ENCODE assay signal across 8 cellular contexts in the genomic region with DNA sequence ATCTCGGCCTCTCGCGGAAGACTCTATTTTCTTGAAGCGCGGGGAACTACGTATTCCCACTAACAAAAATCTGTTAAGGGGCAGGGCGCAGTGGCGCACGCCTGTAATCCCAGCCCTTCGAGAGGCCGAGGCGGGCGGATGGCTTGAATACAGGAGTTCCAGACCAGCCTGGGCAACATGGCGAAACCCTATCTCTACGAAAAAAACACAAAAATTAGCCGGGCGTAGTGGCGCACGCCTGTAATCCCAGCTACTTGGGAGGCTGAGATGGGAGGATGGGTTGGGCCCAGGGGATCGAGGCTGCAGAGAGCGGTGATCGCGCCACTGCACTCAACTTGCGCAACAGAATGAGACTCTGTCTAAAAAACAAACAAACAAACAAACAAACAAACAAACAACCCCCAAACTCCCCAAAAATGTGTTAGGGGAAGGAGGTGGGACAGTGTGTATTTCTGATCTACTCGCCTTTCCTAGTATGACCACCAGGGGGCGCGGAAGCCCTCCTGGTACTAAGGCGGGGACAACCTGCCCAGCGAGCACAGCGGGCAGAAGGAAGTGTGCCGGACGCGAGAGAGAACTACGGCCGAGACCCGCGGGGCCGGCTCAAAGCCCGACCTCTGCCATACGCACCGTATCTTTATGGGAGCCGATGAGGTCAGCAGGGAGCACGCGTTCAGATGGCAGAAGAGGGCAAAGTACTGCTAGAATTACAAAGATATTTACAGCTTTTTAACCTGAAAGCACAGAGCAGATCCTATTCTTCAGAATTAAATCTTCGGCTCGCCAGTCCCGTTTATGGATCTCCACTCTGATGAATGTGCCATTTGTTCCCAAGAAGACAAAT. TPM values are rescaled to one million over a fixed set of nuclear protein-coding genes. Genes with fewer than 3 reads are reported as not detected.
DNase-seq lines count a peak whose midpoint lies in the region; ATAC-seq and TF ChIP-seq lines count a peak whose summit lies in the region.

No MANE protein-coding gene starts in this region.

- H3K27ac ChIP-seq in Peyer's patch: peak overlapping the region; percentile 79 to 97 (median 90)

- DNase-seq in DMS114 treated with DMSO at 0.1 percent for 48 hours (lab: John Stamatoyannopoulos, UW; ENCODE audit: unreplicated experiment) (peak; percentile 60), HuH-7 (ENCODE audit: low spot score) (peak; percentile 91), Peyer's patch (peak; percentile 85 to 95 (median 90)), fibroblast of mammary gland (ENCODE audit: low read depth) (peak; percentile 73)
- peak; percentile 77 for DNase-seq in activated T-helper 1 cell treated with anti-CD3 and anti-CD28 coated beads, Interleukin-12 subunit alpha, Interleukin-12 subunit beta, Interleukin-2, Interleukin-4 antibody, amounts not matched to agents 30 ng/mL and 10 ng/mL and 1 ng/mL, durations not matched to agents 14 hours and 24 hours and 36 hours (ENCODE audit: low spot score)
- DNase-seq in natural killer cell treated with Interleukin-12 subunit alpha and Interleukin-12 subunit beta and Interleukin-15 and Interleukin-18, amount 100 ng/mL, for 72 hours (ENCODE audit: low spot score): peak; percentile 87
- peak; percentile 71 for DNase-seq in stimulated activated naive CD4-positive, alpha-beta T cell treated with Interleukin-2 at 50 U/mL for 16 hours (lab: John Stamatoyannopoulos, UW)

- peak overlapping the region; percentile 82 for H3K27ac Mint-ChIP-seq in activated T-helper 1 cell treated with anti-CD3 and anti-CD28 coated beads, Interleukin-12 subunit alpha, Interleukin-12 subunit beta, Interleukin-2, Interleukin-4 antibody, amounts not matched to agents 30 ng/mL and 10 ng/mL and 1 ng/mL, durations not matched to agents 14 hours and 24 hours and 36 hours
- H3K27ac Mint-ChIP-seq in natural killer cell treated with Interleukin-12 subunit alpha and Interleukin-12 subunit beta and Interleukin-15 and Interleukin-18, amount 100 ng/mL, for 72 hours: peak overlapping the region; percentile 63 to 70

- no peaks in the 10 kb centered on the region for H3K9me3 ChIP-seq in Peyer's patch

- H3K4me1 Mint-ChIP-seq in activated T-helper 1 cell treated with anti-CD3 and anti-CD28 coated beads, Interleukin-12 subunit alpha, Interleukin-12 subunit beta, Interleukin-2, Interleukin-4 antibody, amounts not matched to agents 30 ng/mL and 10 ng/mL and 1 ng/mL, durations not matched to agents 14 hours and 24 hours and 36 hours (ENCODE audit: low read depth): peaks cover 36% of the 10 kb centered on the region
- H3K4me1 Mint-ChIP-seq in natural killer cell treated with Interleukin-12 subunit alpha and Interleukin-12 subunit beta and Interleukin-15 and Interleukin-18, amount 100 ng/mL, for 72 hours (ENCODE audit: low read depth in 2 of 2): peaks cover 25 to 35% of the 10 kb centered on the region in 2 donors

- peak overlapping the region; percentile 95 for H3K4me3 Mint-ChIP-seq in activated T-helper 1 cell treated with anti-CD3 and anti-CD28 coated beads, Interleukin-12 subunit alpha, Interleukin-12 subunit beta, Interleukin-2, Interleukin-4 antibody, amounts not matched to agents 30 ng/mL and 10 ng/mL and 1 ng/mL, durations not matched to agents 14 hours and 24 hours and 36 hours
- H3K4me3 Mint-ChIP-seq in natural killer cell treated with Interleukin-12 subunit alpha and Interleukin-12 subunit beta and Interleukin-15 and Interleukin-18, amount 100 ng/mL, for 72 hours: peak overlapping the region; percentile 96

- peak; percentile 70 for ATAC-seq in GM21515 (IDR thresholded peaks at IDR 0.05; ENCODE audit: unreplicated experiment)
- peak; percentile 85 for ATAC-seq in natural killer cell treated with Interleukin-12 subunit alpha and Interleukin-12 subunit beta and Interleukin-15 and Interleukin-18, amount 100 ng/mL, for 72 hours

- no peaks in the 10 kb centered on the region for H3K9me3 Mint-ChIP-seq in activated T-helper 1 cell treated with anti-CD3 and anti-CD28 coated beads, Interleukin-12 subunit alpha, Interleukin-12 subunit beta, Interleukin-2, Interleukin-4 antibody, amounts not matched to agents 30 ng/mL and 10 ng/mL and 1 ng/mL, durations not matched to agents 14 hours and 24 hours and 36 hours
- H3K9me3 Mint-ChIP-seq in natural killer cell treated with Interleukin-12 subunit alpha and Interleukin-12 subunit beta and Interleukin-15 and Interleukin-18, amount 100 ng/mL, for 72 hours: no peaks in the 10 kb centered on the region

- TF ChIP-seq CTCF in Peyer's patch (IDR thresholded peaks at IDR 0.05): peak; percentile 86 to 94 (median 92)
- peak; percentile 89 for TF ChIP-seq CTCF in fibroblast of mammary gland (conservative IDR thresholded peaks at IDR 0.05; ENCODE audit: control insufficient read depth, insufficient read depth, low read depth, low read length)

- no peaks in the 10 kb centered on the region for H3K27me3 ChIP-seq in Peyer's patch

- H3K36me3 ChIP-seq in Peyer's patch: no peaks in the 10 kb centered on the region

- peaks cover 0 to 27% (median 1%) of the 10 kb centered on the region in 4 donors for H3K4me1 ChIP-seq in Peyer's patch

- H3K27me3 Mint-ChIP-seq in activated T-helper 1 cell treated with anti-CD3 and anti-CD28 coated beads, Interleukin-12 subunit alpha, Interleukin-12 subunit beta, Interleukin-2, Interleukin-4 antibody, amounts not matched to agents 30 ng/mL and 10 ng/mL and 1 ng/mL, durations not matched to agents 14 hours and 24 hours and 36 hours (ENCODE audit: insufficient read depth): peaks cover 7% of the 10 kb centered on the region
- H3K27me3 Mint-ChIP-seq in natural killer cell treated with Interleukin-12 subunit alpha and Interleukin-12 subunit beta and Interleukin-15 and Interleukin-18, amount 100 ng/mL, for 72 hours: peaks cover 7 to 10% of the 10 kb centered on the region in 2 donors

- intact Hi-C loops in activated T-helper 1 cell treated with anti-CD3 and anti-CD28 coated beads, Interleukin-12 subunit alpha, Interleukin-12 subunit beta, Interleukin-2, Interleukin-4 antibody, amounts not matched to agents 30 ng/mL and 10 ng/mL and 1 ng/mL, durations not matched to agents 14 hours and 24 hours and 36 hours (cut with micrococcal nuclease): loop anchor here (1.0 to 10.0 kb wide), 7 partner anchors 23 to 1179 kb away; a partner anchor contains a TSS

- TF ChIP-seq POLR2A in Peyer's patch (IDR thresholded peaks at IDR 0.05): peak; percentile 29 to 40

- peak overlapping the region; percentile 66 to 95 (median 90) for H3K4me3 ChIP-seq in Peyer's patch
- H3K4me3 ChIP-seq in fibroblast of mammary gland (ENCODE audit: control insufficient read depth, low read depth, low read length): peak overlapping the region; percentile 69

- peaks cover 2% of the 10 kb centered on the region for H3K36me3 Mint-ChIP-seq in activated T-helper 1 cell treated with anti-CD3 and anti-CD28 coated beads, Interleukin-12 subunit alpha, Interleukin-12 subunit beta, Interleukin-2, Interleukin-4 antibody, amounts not matched to agents 30 ng/mL and 10 ng/mL and 1 ng/mL, durations not matched to agents 14 hours and 24 hours and 36 hours (ENCODE audit: low read depth)
- no peaks in the 10 kb centered on the region for H3K36me3 Mint-ChIP-seq in natural killer cell treated with Interleukin-12 subunit alpha and Interleukin-12 subunit beta and Interleukin-15 and Interleukin-18, amount 100 ng/mL, for 72 hours

RNA-seq across cellular contexts. Expression of a gene that starts 1.3 kb away (rescaled TPM):
- total RNA-seq in Peyer's patch: 100 to 1,000 TPM in 3 of 4 donors, 10 to 100 TPM in 1; 77.7 to 167 (median 121) TPM
- total RNA-seq in activated T-helper 1 cell treated with anti-CD3 and anti-CD28 coated beads, Interleukin-12 subunit alpha, Interleukin-12 subunit beta, Interleukin-2, Interleukin-4 antibody, amounts not matched to agents 30 ng/mL and 10 ng/mL and 1 ng/mL, durations not matched to agents 14 hours and 24 hours and 36 hours: 26.2 and 28.4 TPM in 2 replicates
- 10 to 100 TPM; 26.8 to 28.5 TPM for total RNA-seq in natural killer cell treated with Interleukin-12 subunit alpha and Interleukin-12 subunit beta and Interleukin-15 and Interleukin-18, amount 100 ng/mL, for 72 hours

RNA-seq across cellular contexts. Expression of a gene that starts 40.2 kb away (rescaled TPM):
- not detected for total RNA-seq in Peyer's patch
- not detected in 2 replicates for total RNA-seq in activated T-helper 1 cell treated with anti-CD3 and anti-CD28 coated beads, Interleukin-12 subunit alpha, Interleukin-12 subunit beta, Interleukin-2, Interleukin-4 antibody, amounts not matched to agents 30 ng/mL and 10 ng/mL and 1 ng/mL, durations not matched to agents 14 hours and 24 hours and 36 hours
- not detected for total RNA-seq in natural killer cell treated with Interleukin-12 subunit alpha and Interleukin-12 subunit beta and Interleukin-15 and Interleukin-18, amount 100 ng/mL, for 72 hours

RNA-seq across cellular contexts. Expression of a gene that starts 56.7 kb away (rescaled TPM):
- total RNA-seq in Peyer's patch: 10 to 100 TPM; 25.9 to 80.9 (median 46.0) TPM
- 88.3 and 93.9 TPM in 2 replicates for total RNA-seq in activated T-helper 1 cell treated with anti-CD3 and anti-CD28 coated beads, Interleukin-12 subunit alpha, Interleukin-12 subunit beta, Interleukin-2, Interleukin-4 antibody, amounts not matched to agents 30 ng/mL and 10 ng/mL and 1 ng/mL, durations not matched to agents 14 hours and 24 hours and 36 hours
- 10 to 100 TPM; 58.7 to 75.5 TPM for total RNA-seq in natural killer cell treated with Interleukin-12 subunit alpha and Interleukin-12 subunit beta and Interleukin-15 and Interleukin-18, amount 100 ng/mL, for 72 hours

Comparison
In these comparisons a context has a peak if more than half of its experiments do, and no peak if none do; other contexts are left out.
1. Peak in every context shown above with its lines: DNase-seq, ATAC-seq, H3K4me3 ChIP-seq and H3K27ac ChIP-seq.